Comparison of ENCODE assay signal across 29 cellular contexts in genomic region chr2:46340740-46341420, GRCh38. TPM values are rescaled to one million over a fixed set of nuclear protein-coding genes. Genes with fewer than 3 reads are reported as not detected.
A peak's percentile ranks its signal among the peaks of the same experiment; 100 is the strongest.
DNase-seq lines count a peak whose midpoint lies in the region; ATAC-seq and TF ChIP-seq lines count a peak whose summit lies in the region.
"Had no signal": no experiment of that assay in that cellular context is flagged by ENCODE, and none has a peak within 500 bp of the region (broad histone marks: within the 10 kb centered on the region; RNA-seq: fewer than 3 reads in every experiment).

No MANE protein-coding gene starts in this region.

- no peaks in the 10 kb centered on the region for H3K27me3 ChIP-seq in stomach
- H3K27me3 ChIP-seq: brain microvascular endothelial cell, ovary, Peyer's patch, spleen had no signal

- H3K27me3 Mint-ChIP-seq in T-helper 17 cell, result peaks cover 33% of the 10 kb centered on the region

- 78 to 84% (median 81%) methylated on average over 4 of the region's 4 CpGs for WGBS in stomach, 5 donors

- ATAC-seq in T-helper 17 cell, result no peak
- ATAC-seq: stimulated activated naive CD8-positive, alpha-beta T cell treated with anti-CD3 and anti-CD28 coated beads, Interleukin-15, amount 100 ng/mL, for 72 hours had no signal

- DNase-seq in HUDEP-2 (lab: John Stamatoyannopoulos, UW; ENCODE audit: unreplicated experiment in 76 of 76) (peak in 45 of 76 experiments; percentile 10 to 83 (median 57)), T-helper 17 cell (no peak), coronary artery (ENCODE audit: low spot score) (no peak), stomach (no peak), T-helper 2 cell (no peak), OCI-LY7 (ENCODE audit: low spot score) (no peak), COLO829 (ENCODE audit: low spot score) (no peak)
- DNase-seq: activated CD4-positive, alpha-beta memory T cell treated with anti-CD3 and anti-CD28 coated beads, Interleukin-2, amount 10 ng/mL, durations not matched to agents 7 days and 5 days; activated CD4-positive, alpha-beta T cell treated with anti-CD3 and anti-CD28 coated beads for 1 hour; activated CD8-positive, alpha-beta memory T cell treated with anti-CD3 and anti-CD28 coated beads, Interleukin-2, amount 50 U/mL, for 4 hours; activated naive CD4-positive, alpha-beta T cell; brain microvascular endothelial cell; immature natural killer cell; mesendoderm; NCI-H1417 treated with DMSO at 0.1 percent for 48 hours; NCI-H2029 treated with DMSO at 0.1 percent for 48 hours; NCI-H2227 treated with DMSO at 0.1 percent for 48 hours; NCI-H526 treated with DMSO at 0.1 percent for 48 hours; Peyer's patch; SIG-M5; spleen; stimulated activated CD8-positive, alpha-beta memory T cell treated with anti-CD3 and anti-CD28 coated beads, Interleukin-4, amount 100 ng/mL, for 48 hours; stimulated activated naive CD8-positive, alpha-beta T cell treated with anti-CD3 and anti-CD28 coated beads, Interleukin-15, amount 100 ng/mL, for 72 hours; SW 1271 had no signal

- no peak overlapping the region for H3K4me2 ChIP-seq in OCI-LY7 (ENCODE audit: low read length)

- POLR2A ChIA-PET in OCI-LY7 (lab: Charles Lee), result interaction anchor here (1.5 kb wide), 1 partner anchor 28 kb away, joined by 3 read pairs; no protein-coding TSS in a partner anchor

- H3K9me3 ChIP-seq in T-helper 17 cell (ENCODE audit: control insufficient read depth, low read length, poor library complexity, severe bottlenecking) (peaks cover 3% of the 10 kb centered on the region), stomach (no peaks in the 10 kb centered on the region), OCI-LY7 (ENCODE audit: low read length) (no peaks in the 10 kb centered on the region)
- H3K9me3 ChIP-seq: BLaER1 treated with 17β-estradiol and CSF1 and Interleukin-3, amounts not matched to agents 10 nM and 100 nM; ovary; Peyer's patch; spleen had no signal

- H3K27ac Mint-ChIP-seq in T-helper 17 cell, result peak overlapping the region; percentile 51
- H3K27ac Mint-ChIP-seq: activated CD4-positive, alpha-beta memory T cell treated with anti-CD3 and anti-CD28 coated beads, Interleukin-2, amount 10 ng/mL, durations not matched to agents 7 days and 5 days; immature natural killer cell; stimulated activated naive CD8-positive, alpha-beta T cell treated with anti-CD3 and anti-CD28 coated beads, Interleukin-15, amount 100 ng/mL, for 72 hours had no signal

- H3K27ac ChIP-seq in coronary artery (peak overlapping the region; percentile 24 to 44), stomach (peak overlapping the region in 3 of 5 donors; percentile 39 to 54 (median 44)), OCI-LY7 (ENCODE audit: low read depth, low read length, poor library complexity, severe bottlenecking) (no peak overlapping the region)
- H3K27ac ChIP-seq: BLaER1 treated with 17β-estradiol and CSF1 and Interleukin-3, amounts not matched to agents 10 nM and 100 nM; brain microvascular endothelial cell; epithelial cell of prostate; HL-60 had no signal

- TF ChIP-seq EP300 in stomach (IDR thresholded peaks at IDR 0.05), result no peak

- peaks cover 11% of the 10 kb centered on the region for H3K4me1 Mint-ChIP-seq in T-helper 17 cell
- H3K4me1 Mint-ChIP-seq: immature natural killer cell had no signal

- H2AFZ ChIP-seq in OCI-LY7 (ENCODE audit: low read length), result no peak overlapping the region

- H3K4me3 Mint-ChIP-seq in T-helper 17 cell, result no peak overlapping the region
- H3K4me3 Mint-ChIP-seq: activated CD4-positive, alpha-beta memory T cell treated with anti-CD3 and anti-CD28 coated beads, Interleukin-2, amount 10 ng/mL, durations not matched to agents 7 days and 5 days; immature natural killer cell; stimulated activated naive CD8-positive, alpha-beta T cell treated with anti-CD3 and anti-CD28 coated beads, Interleukin-15, amount 100 ng/mL, for 72 hours had no signal

- H3K36me3 ChIP-seq in stomach, result no peaks in the 10 kb centered on the region
- H3K36me3 ChIP-seq in OCI-LY7 (ENCODE audit: insufficient read depth, low read length), result no peaks in the 10 kb centered on the region
- H3K36me3 ChIP-seq: BLaER1 treated with 17β-estradiol and CSF1 and Interleukin-3, amounts not matched to agents 10 nM and 100 nM; brain microvascular endothelial cell; ovary; Peyer's patch; spleen had no signal

- intact Hi-C loops in stomach (cut with DNase I; ENCODE audit: low total_unique reads) (no loop called here), OCI-LY7 (cut with micrococcal nuclease; ENCODE audit: unreplicated experiment) (no loop called here)

- no peaks in the 10 kb centered on the region for H3K36me3 Mint-ChIP-seq in T-helper 17 cell (ENCODE audit: low read depth)
- H3K36me3 Mint-ChIP-seq: immature natural killer cell had no signal

- H3K4me1 ChIP-seq in stomach, result peaks cover 29 to 89% (median 45%) of the 10 kb centered on the region in 4 donors
- H3K4me1 ChIP-seq in OCI-LY7 (ENCODE audit: insufficient read depth, low read length, poor library complexity, severe bottlenecking), result no peaks in the 10 kb centered on the region

- no peaks in the 10 kb centered on the region for H3K9me2 ChIP-seq in OCI-LY7 (ENCODE audit: insufficient read depth, low read length)

- TF ChIP-seq POLR2A in stomach (IDR thresholded peaks at IDR 0.05), result no peak

- H3K79me2 ChIP-seq in OCI-LY7 (ENCODE audit: insufficient read depth, low read depth, low read length), result no peaks in the 10 kb centered on the region

- H4K20me1 ChIP-seq in OCI-LY7 (ENCODE audit: insufficient read depth, low read length), result no peaks in the 10 kb centered on the region

- BruUV-seq in OCI-LY7 (replicated peaks; lab: Mats Ljungman, UMichigan), result no TSS peak

- H3K4me3 ChIP-seq in coronary artery, result no peak overlapping the region
- H3K4me3 ChIP-seq in stomach, result no peak overlapping the region
- no peak overlapping the region for H3K4me3 ChIP-seq in OCI-LY7 (ENCODE audit: low read depth, low read length, poor library complexity, severe bottlenecking)
- H3K4me3 ChIP-seq: BLaER1 treated with 17β-estradiol and CSF1 and Interleukin-3, amounts not matched to agents 10 nM and 100 nM; ovary; Peyer's patch; spleen had no signal

- TF ChIP-seq CTCF in coronary artery (IDR thresholded peaks at IDR 0.05), result no peak
- no peak for TF ChIP-seq CTCF in stomach (IDR thresholded peaks at IDR 0.05)
- TF ChIP-seq CTCF in OCI-LY7 (conservative IDR thresholded peaks at IDR 0.05; ENCODE audit: low read length), result no peak

- CTCF ChIA-PET in OCI-LY7 (lab: Charles Lee; ENCODE audit: unreplicated experiment), result no interaction called here

RNA-seq across cellular contexts. Expression of gene EPAS1, which starts 43.7 kb away (rescaled TPM):
- 1 to 10 TPM in 1 of 2 donors, under 1 TPM in 1; 0.97 to 9.1 TPM for total RNA-seq in T-helper 17 cell
- total RNA-seq in stomach, result 100 to 1,000 TPM in 4 of 5 donors, 10 to 100 TPM in 1; 69.0 to 217 (median 156) TPM
- 10 to 100 TPM; 35.1 to 82.6 (median 47.1) TPM for polyA plus RNA-seq in stomach
- not detected in 2 replicates for total RNA-seq in OCI-LY7 (2014; rRNA removed; shearing (Covaris generic))
- total RNA-seq in OCI-LY7 (2022), result 0.74 TPM in 1 of 2 replicates, not detected in the other
- polyA plus RNA-seq: neural cell had no signal

Comparison
In these comparisons a context has a peak if more than half of its experiments do, and no peak if none do; other contexts are left out.
1. DNase-seq: peak in HUDEP-2 (45 of 76); none in T-helper 17 cell (0 of 3), coronary artery (single experiment), stomach (single experiment), T-helper 2 cell (0 of 5), OCI-LY7 (single experiment) and COLO829 (single experiment).
2. RNA of gene EPAS1, which starts 43.7 kb away (total RNA-seq): 69.0 to 217 TPM in stomach; 0.97 to 9.1 TPM in T-helper 17 cell and 0.74 TPM in OCI-LY7; every median in the first group is over 4 times any median in the second.